In genomic region chr1:94951056-94951455, GRCh38 we compare ENCODE assay signal across 18 cellular contexts.
"Had no signal": no experiment of that assay in that cellular context is flagged by ENCODE, and none has a peak within 500 bp of the region (broad histone marks: within the 10 kb centered on the region; RNA-seq: fewer than 3 reads in every experiment).

No MANE protein-coding gene starts in this region.

- H3K27me3 ChIP-seq: ascending aorta, neutrophil, tibial artery had no signal

- FAIRE-seq: bronchial epithelial cell, frontal cortex, urothelium cell line had no signal

- ATAC-seq: left colon; natural killer cell; stimulated activated naive B cell treated with anti-CD40 and anti-IgM and Interleukin-4, amounts not matched to agents 10 μg/mL and 1 μg/mL and 100 μg/mL, for 72 hours had no signal

- H2AFZ ChIP-seq: parathyroid adenoma had no signal

- H3K36me3 ChIP-seq: ascending aorta, neutrophil, tibial artery had no signal

- H3K9me3 ChIP-seq: ascending aorta, neutrophil, tibial artery had no signal

- DNase-seq: activated CD4-positive, alpha-beta T cell treated with anti-CD3 and anti-CD28 coated beads, Interleukin-2, amount 10 ng/mL, durations not matched to agents 7 days and 5 days; activated CD8-positive, alpha-beta memory T cell treated with anti-CD3 and anti-CD28 coated beads for 24 hours; activated gamma-delta T cell treated with Interleukin-2 at 50 U/mL for 16 hours; endodermal cell; erythroblast; head of caudate nucleus; left colon; natural killer cell; retina; stimulated activated CD4-positive, alpha-beta T cell treated with anti-CD3 and anti-CD28 coated beads, Interleukin-2, amount 100 ng/mL, for 48 hours; stimulated activated naive B cell treated with anti-CD40 and anti-IgM and Interleukin-4, amounts not matched to agents 10 μg/mL and 1 μg/mL and 100 μg/mL, for 72 hours; tibial artery had no signal

- H3K4me3 ChIP-seq: ascending aorta, tibial artery had no signal

- H3K79me2 ChIP-seq: parathyroid adenoma had no signal

- H3K27ac ChIP-seq: ascending aorta, neutrophil, parathyroid adenoma, tibial artery had no signal

- H3K4me1 ChIP-seq: parathyroid adenoma had no signal

- H3K9ac ChIP-seq: parathyroid adenoma had no signal
